ENCODE assay signal across 17 cellular contexts in genomic region chr12:72872986-72873385, GRCh38.
"Had no signal": no experiment of that assay in that cellular context is flagged by ENCODE, and none has a peak within 500 bp of the region (broad histone marks: within the 10 kb centered on the region; RNA-seq: fewer than 3 reads in every experiment).

No MANE protein-coding gene starts in this region.

- DNase-seq: activated CD4-positive, alpha-beta memory T cell treated with anti-CD3 and anti-CD28 coated beads for 36 hours; activated CD4-positive, alpha-beta T cell treated with anti-CD3 and anti-CD28 coated beads for 4 hours; activated T-cell treated with anti-CD3 and anti-CD28 coated beads for 4 hours; cerebellar nuclear complex; cortex of kidney; gastrocnemius medialis; heart right ventricle; left ventricle myocardium superior; pancreas; sigmoid colon; stimulated activated CD4-positive, alpha-beta T cell treated with anti-CD3 and anti-CD28 coated beads, Interleukin-4, amount 100 ng/mL, for 24 hours; stomach; trophoblast cell had no signal

- H3K27me3 ChIP-seq: gastrocnemius medialis, heart right ventricle, pancreas, sigmoid colon, stomach, vagina had no signal

- FAIRE-seq: bronchial epithelial cell, islet of Langerhans, pancreas, TTC549 had no signal

- H3K27ac ChIP-seq: gastrocnemius medialis, heart right ventricle, pancreas, sigmoid colon, stomach, vagina had no signal

- H3K36me3 ChIP-seq: gastrocnemius medialis, heart right ventricle, pancreas, sigmoid colon, stomach, vagina had no signal

- H3K4me3 ChIP-seq: gastrocnemius medialis, heart right ventricle, pancreas, sigmoid colon, stomach, vagina had no signal

- H3K4me1 ChIP-seq: gastrocnemius medialis, heart right ventricle, pancreas, sigmoid colon, stomach, vagina had no signal

- H3K9me3 ChIP-seq: pancreas, vagina had no signal
